Comparison of ENCODE assay signal across 25 cellular contexts in genomic region chr5:54453091-54453490, GRCh38. TPM values are rescaled to one million over a fixed set of nuclear protein-coding genes. Genes with fewer than 3 reads are reported as not detected.
"Had no signal": no experiment of that assay in that cellular context is flagged by ENCODE, and none has a peak within 500 bp of the region (broad histone marks: within the 10 kb centered on the region; RNA-seq: fewer than 3 reads in every experiment).

No MANE protein-coding gene starts in this region.

- H2AFZ ChIP-seq: hepatocyte, neural progenitor cell, parathyroid adenoma had no signal

- DNase-seq: dorsolateral prefrontal cortex; effector CD4-positive, alpha-beta T cell; heart left ventricle; kidney; mesendoderm; midbrain; naive thymus-derived CD4-positive, alpha-beta T cell; small intestine; stimulated activated CD4-positive, alpha-beta T cell treated with anti-CD3 and anti-CD28 coated beads, Interleukin-15, amount 100 ng/mL, for 24 hours; stimulated activated CD4-positive, alpha-beta T cell treated with anti-CD3 and anti-CD28 coated beads, Interleukin-2, amount 100 ng/mL, for 48 hours; stimulated activated naive B cell treated with anti-CD40 and anti-IgM and Interleukin-4, amounts not matched to agents 10 μg/mL and 1 μg/mL and 100 μg/mL, for 72 hours; stimulated activated naive CD8-positive, alpha-beta T cell treated with anti-CD3 and anti-CD28 coated beads, Interleukin-15, amount 100 ng/mL, for 72 hours; transverse colon; upper lobe of right lung; uterus had no signal

- H3K9me3 ChIP-seq: gastroesophageal sphincter, heart left ventricle, right atrium auricular region, suprapubic skin, transverse colon, upper lobe of right lung, uterus had no signal

- H3K9ac ChIP-seq: neural progenitor cell, parathyroid adenoma had no signal

- ATAC-seq: gastroesophageal sphincter; heart left ventricle; left lobe of liver; naive thymus-derived CD4-positive, alpha-beta T cell; stimulated activated naive B cell treated with anti-CD40 and anti-IgM and Interleukin-4, amounts not matched to agents 10 μg/mL and 1 μg/mL and 100 μg/mL, for 72 hours; stimulated activated naive CD8-positive, alpha-beta T cell treated with anti-CD3 and anti-CD28 coated beads, Interleukin-15, amount 100 ng/mL, for 72 hours; upper lobe of right lung had no signal

- H3K4me2 ChIP-seq: hepatocyte, neural progenitor cell had no signal

- H3K79me2 ChIP-seq: hepatocyte, parathyroid adenoma had no signal

- H3K27ac ChIP-seq: dorsolateral prefrontal cortex, hepatocyte, neural progenitor cell, parathyroid adenoma, suprapubic skin, transverse colon, upper lobe of right lung, uterus had no signal

- H3K36me3 ChIP-seq: gastroesophageal sphincter, heart left ventricle, neural progenitor cell, right atrium auricular region, suprapubic skin, transverse colon, upper lobe of right lung, uterus had no signal

- H3K4me1 ChIP-seq: right atrium auricular region, uterus had no signal

- H3K27me3 ChIP-seq: dorsolateral prefrontal cortex, gastroesophageal sphincter, heart left ventricle, hepatocyte, neural progenitor cell, right atrium auricular region, suprapubic skin, transverse colon, upper lobe of right lung, uterus had no signal

- H3K4me3 ChIP-seq: dorsolateral prefrontal cortex, gastroesophageal sphincter, heart left ventricle, hepatocyte, neural progenitor cell, right atrium auricular region, suprapubic skin, transverse colon, upper lobe of right lung, uterus had no signal

RNA-seq across cellular contexts. Expression of gene HSPB3, which starts 2.4 kb away (rescaled TPM):
- total RNA-seq: kidney; left lobe of liver; lung microvascular endothelial cell; naive thymus-derived CD4-positive, alpha-beta T cell; osteoblast; progenitor cell of endocrine pancreas had no signal
- polyA plus RNA-seq: naive thymus-derived CD4-positive, alpha-beta T cell had no signal
